ENCODE assay signal across 28 cellular contexts in the genomic region with DNA sequence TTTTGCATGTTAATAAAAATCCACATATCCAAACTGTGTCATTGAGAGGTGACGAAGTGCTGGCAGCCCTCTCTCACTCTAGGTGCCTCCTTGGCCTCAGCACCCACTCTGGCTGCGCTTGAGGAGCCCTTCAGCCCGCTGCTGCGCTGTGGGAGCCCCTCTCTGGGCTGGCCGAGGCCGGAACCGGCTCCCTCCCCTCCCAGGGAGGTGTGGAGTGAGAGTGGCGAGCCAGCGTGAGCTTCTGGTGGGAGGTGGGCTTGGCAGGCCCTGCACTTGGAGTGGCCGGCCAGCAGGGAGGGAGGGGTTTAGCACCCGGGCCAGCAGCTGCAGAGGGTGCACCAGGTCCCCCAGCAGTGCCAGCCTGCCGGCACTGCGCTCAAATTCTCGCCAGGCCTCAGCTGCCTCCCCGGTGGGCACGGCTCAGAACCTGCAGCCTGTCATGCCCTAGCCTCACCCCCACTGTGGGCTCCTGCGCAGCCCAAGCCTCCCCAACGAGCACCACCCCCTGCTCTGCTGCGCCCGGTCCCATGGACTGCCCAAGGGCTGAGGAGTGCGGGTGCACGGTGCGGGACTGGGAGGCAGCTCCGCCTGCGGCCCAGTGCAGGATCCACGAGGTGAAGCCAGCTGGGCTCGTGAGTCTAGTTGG.
"Had no signal": no experiment of that assay in that cellular context is flagged by ENCODE, and none has a peak within 500 bp of the region (broad histone marks: within the 10 kb centered on the region; RNA-seq: fewer than 3 reads in every experiment).

No MANE protein-coding gene starts in this region.

- H3K27ac ChIP-seq: colonic mucosa, epithelial cell of prostate, esophagus squamous epithelium, gastrocnemius medialis, heart right ventricle, left ventricle myocardium inferior, lower lobe of right lung had no signal

- H3K9me3 ChIP-seq: colonic mucosa, esophagus squamous epithelium, gastrocnemius medialis, heart right ventricle, left ventricle myocardium inferior, lower lobe of right lung, mucosa of descending colon had no signal

- H3K4me1 Mint-ChIP-seq: immature natural killer cell, mesothelial cell of epicardium had no signal

- H3K9me3 Mint-ChIP-seq: dendritic cell treated with granulocyte-macrophage colony-stimulating factor and Interleukin-4, amounts not matched to agents 40 ng/mL and 50 ng/mL, for 4 days; effector memory CD8-positive, alpha-beta T cell; immature natural killer cell; mesothelial cell of epicardium had no signal

- H3K27me3 ChIP-seq: colonic mucosa, esophagus squamous epithelium, gastrocnemius medialis, heart right ventricle had no signal

- H3K27me3 Mint-ChIP-seq: dendritic cell treated with granulocyte-macrophage colony-stimulating factor and Interleukin-4, amounts not matched to agents 40 ng/mL and 50 ng/mL, for 4 days; effector memory CD8-positive, alpha-beta T cell had no signal

- H3K36me3 ChIP-seq: colonic mucosa had no signal

- DNase-seq: colonic mucosa; cortex of kidney; effector CD8-positive, alpha-beta T cell; effector memory CD8-positive, alpha-beta T cell; endodermal cell; erythroblast; esophagus squamous epithelium; foreskin fibroblast; foreskin melanocyte; gastrocnemius medialis; glutamatergic neuron; head of caudate nucleus; heart right ventricle; hippocampal formation; immature natural killer cell; islet precursor cell; kidney; kidney glomerular epithelial cell; left colon; left ventricle myocardium inferior; lower lobe of right lung; mesenchymal stem cell; mucosa of descending colon had no signal

- H3K4me1 ChIP-seq: colonic mucosa, esophagus squamous epithelium, gastrocnemius medialis, lower lobe of right lung had no signal

- H3K4me3 Mint-ChIP-seq: dendritic cell treated with granulocyte-macrophage colony-stimulating factor and Interleukin-4, amounts not matched to agents 40 ng/mL and 50 ng/mL, for 4 days; effector memory CD8-positive, alpha-beta T cell; endodermal cell; immature natural killer cell; mesothelial cell of epicardium had no signal

- H3K27ac Mint-ChIP-seq: dendritic cell treated with granulocyte-macrophage colony-stimulating factor and Interleukin-4, amounts not matched to agents 40 ng/mL and 50 ng/mL, for 4 days; endodermal cell; immature natural killer cell; mesothelial cell of epicardium had no signal

- ATAC-seq: effector memory CD8-positive, alpha-beta T cell; esophagus mucosa; gastrocnemius medialis; left colon; left lobe of liver; lower lobe of right lung; mucosa of descending colon had no signal

- H3K4me3 ChIP-seq: colonic mucosa, esophagus squamous epithelium, gastrocnemius medialis, heart right ventricle, left ventricle myocardium inferior, lower lobe of right lung, mucosa of descending colon had no signal
